ENCODE assay signal across 1 cellular context in the genomic region with DNA sequence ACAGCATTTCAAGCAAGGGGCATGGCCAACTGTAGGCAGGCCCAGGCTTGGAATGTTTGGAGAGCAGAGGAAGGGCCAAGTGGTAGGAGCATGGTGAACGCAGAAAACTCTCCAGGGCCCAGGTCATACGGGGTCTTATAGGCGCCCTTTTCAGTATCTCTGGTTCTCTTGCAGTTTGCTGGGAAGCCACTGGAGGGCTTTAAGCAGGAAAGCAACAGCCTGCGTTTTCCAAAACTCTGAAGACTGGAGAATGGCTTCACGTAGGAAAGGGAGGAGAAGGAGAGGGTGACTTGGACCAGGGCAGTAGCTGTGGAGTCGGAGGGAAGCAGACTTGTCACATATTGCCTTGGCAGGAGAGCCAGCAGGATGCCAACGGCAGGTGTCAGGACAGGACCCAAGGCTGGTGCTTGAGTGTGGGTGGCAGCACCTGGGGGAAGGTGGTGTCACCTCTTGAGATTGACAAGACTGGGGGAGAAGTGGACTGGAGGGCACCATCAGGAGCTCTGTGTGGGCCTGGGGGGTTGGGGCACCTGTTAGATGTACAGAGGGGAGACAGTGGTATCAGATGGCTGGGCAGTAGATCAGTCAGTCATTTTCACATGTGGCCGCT.
TF ChIP-seq lines count a peak whose summit lies in the region.

No MANE protein-coding gene starts in this region.

TF ChIP-seq in HepG2, 621 proteins besides CTCF, POLR2A, EP300 and RAD21:
- peak; percentile 24; the same call in 1 of the 2 replicates for TF ChIP-seq STAG1 (CRISPR knock-in tag; IDR thresholded peaks at IDR 0.05)
- TF ChIP-seq CBX1 (IDR thresholded peaks at IDR 0.05; ENCODE audit: low read depth), result no peak
